ENCODE assay signal across 9 cellular contexts in genomic region chr7:36155811-36156361, GRCh38. TPM values are rescaled to one million over a fixed set of nuclear protein-coding genes. Genes with fewer than 3 reads are reported as not detected.
DNase-seq lines count a peak whose midpoint lies in the region; ATAC-seq and TF ChIP-seq lines count a peak whose summit lies in the region.
"Had no signal": no experiment of that assay in that cellular context is flagged by ENCODE, and none has a peak within 500 bp of the region (broad histone marks: within the 10 kb centered on the region; RNA-seq: fewer than 3 reads in every experiment).

No MANE protein-coding gene starts in this region.

- H3K4me1 Mint-ChIP-seq in CD8-positive, alpha-beta memory T cell = peaks cover 14 to 61% (median 33%) of the 10 kb centered on the region in 3 donors

- no peak overlapping the region for H3K14ac ChIP-seq in neuronal stem cell (ENCODE audit: low read length)

- no peak overlapping the region for H2BK12ac ChIP-seq in neuronal stem cell (ENCODE audit: low read length)

- H2BK5ac ChIP-seq in neuronal stem cell (ENCODE audit: low read length) = no peak overlapping the region

- POLR2A ChIA-PET in CD8-positive, alpha-beta memory T cell (lab: Charles Lee) = no interaction called here

- no peaks in the 10 kb centered on the region for H3K79me1 ChIP-seq in neuronal stem cell (ENCODE audit: low read depth, low read length)

- no peak overlapping the region for H3K18ac ChIP-seq in neuronal stem cell (ENCODE audit: low read length)

- peaks cover 15% of the 10 kb centered on the region for H3K4me1 ChIP-seq in CD8-positive, alpha-beta memory T cell (ENCODE audit: insufficient read depth, low read length)
- peaks cover 4 to 10% of the 10 kb centered on the region in 2 donors for H3K4me1 ChIP-seq in neuronal stem cell (ENCODE audit: control insufficient read depth in 2 of 2, insufficient read depth in 1 of 2, low read depth in 1 of 2, low read length in 2 of 2)

- H3K9ac ChIP-seq in neuronal stem cell (ENCODE audit: low read depth, low read length, poor library complexity) = no peak overlapping the region

- H3K27ac ChIP-seq in CD8-positive, alpha-beta memory T cell (ENCODE audit: low read depth, low read length) = no peak overlapping the region
- H3K27ac ChIP-seq in neuronal stem cell (replicated peaks; ENCODE audit: low read length) = no peak overlapping the region

- H3K27me3 ChIP-seq in CD8-positive, alpha-beta memory T cell (ENCODE audit: insufficient read depth, low read length, poor library complexity, severe bottlenecking) = no peaks in the 10 kb centered on the region
- peaks cover 0 to 12% (median 2%) of the 10 kb centered on the region in 3 experiments for H3K27me3 ChIP-seq in neuronal stem cell (ENCODE audit: control insufficient read depth in 3 of 3, insufficient read depth in 3 of 3, low read depth in 1 of 3, low read length in 3 of 3)

- ATAC-seq in HG03469 (IDR thresholded peaks at IDR 0.05; ENCODE audit: unreplicated experiment) (no peak), HG02610 (IDR thresholded peaks at IDR 0.05; ENCODE audit: unreplicated experiment) (no peak)

- H3K4me2 ChIP-seq in neuronal stem cell (ENCODE audit: insufficient read depth, low read length, poor library complexity, severe bottlenecking) = no peak overlapping the region

- H3K36me3 ChIP-seq in CD8-positive, alpha-beta memory T cell (ENCODE audit: insufficient read depth, low read length) = no peaks in the 10 kb centered on the region
- no peaks in the 10 kb centered on the region for H3K36me3 ChIP-seq in neuronal stem cell (replicated peaks in 1 of 2; ENCODE audit: control insufficient read depth in 2 of 2, insufficient read depth in 2 of 2, low read length in 2 of 2)

- no peak overlapping the region for H2AK5ac ChIP-seq in neuronal stem cell (ENCODE audit: low read depth, low read length)

- H3K4me3 Mint-ChIP-seq in CD8-positive, alpha-beta memory T cell = peak overlapping the region in 6 of 7 donors; percentile 12 to 55 (median 40)

- no peaks in the 10 kb centered on the region for H3K9me3 ChIP-seq in CD8-positive, alpha-beta memory T cell (ENCODE audit: low read length)
- H3K9me3 ChIP-seq in neuronal stem cell (replicated peaks in 1 of 2; ENCODE audit: control insufficient read depth in 2 of 2, insufficient read depth in 1 of 2, low read depth in 1 of 2, low read length in 2 of 2) = no peaks in the 10 kb centered on the region

- no peak overlapping the region for H4K8ac ChIP-seq in neuronal stem cell (ENCODE audit: low read depth, low read length)

- H3K27ac Mint-ChIP-seq in CD8-positive, alpha-beta memory T cell = no peak overlapping the region

- no peak overlapping the region for H3K4me3 ChIP-seq in CD8-positive, alpha-beta memory T cell (ENCODE audit: low read length)
- H3K4me3 ChIP-seq in foreskin fibroblast (ENCODE audit: low read depth in 1 of 2, low read length in 2 of 2) (peak overlapping the region; percentile 75 to 88), neuronal stem cell (ENCODE audit: low read length in 2 of 2) (no peak overlapping the region)

- peaks cover 0 to 5% of the 10 kb centered on the region in 2 donors for H3K27me3 Mint-ChIP-seq in CD8-positive, alpha-beta memory T cell

- no peak for DNase-seq in CD8-positive, alpha-beta memory T cell
- peak; percentile 81 for DNase-seq in NCI-H146 (lab: John Stamatoyannopoulos, UW)
- DNase-seq in foreskin fibroblast = no peak
- DNase-seq in pons (ENCODE audit: low spot score) = peak; percentile 66
- no peak for DNase-seq in neuronal stem cell (ENCODE audit: low spot score)
- DNase-seq in DMS114 treated with DMSO at 0.1 percent for 48 hours (lab: John Stamatoyannopoulos, UW; ENCODE audit: unreplicated experiment) = no peak
- DNase-seq: RPMI8226 had no signal

- TF ChIP-seq CTCF in foreskin fibroblast (IDR thresholded peaks at IDR 0.05; ENCODE audit: low read depth, low read length) = no peak

- H4K91ac ChIP-seq in neuronal stem cell (ENCODE audit: low read depth, low read length, poor library complexity) = no peak overlapping the region

- peaks cover 0 to 2% (median 0%) of the 10 kb centered on the region in 3 donors for H3K36me3 Mint-ChIP-seq in CD8-positive, alpha-beta memory T cell

- no peak overlapping the region for H2BK120ac ChIP-seq in neuronal stem cell (ENCODE audit: low read depth, low read length)

- H3K9me3 Mint-ChIP-seq in CD8-positive, alpha-beta memory T cell = no peaks in the 10 kb centered on the region

- no CpG with 5 or more reads among the region's 12 CpGs for WGBS in neuronal stem cell (ENCODE audit: extremely low coverage in 2 of 2, insufficient read length in 2 of 2, insufficient replicate concordance in 1 of 2), 2 donors

- no peak overlapping the region for H2BK15ac ChIP-seq in neuronal stem cell (ENCODE audit: low read length)

- no peak overlapping the region for H3K23ac ChIP-seq in neuronal stem cell (ENCODE audit: low read depth, low read length, poor library complexity)

- no peak overlapping the region for H2AFZ ChIP-seq in neuronal stem cell (ENCODE audit: low read length)

- CTCF ChIA-PET in CD8-positive, alpha-beta memory T cell (lab: Charles Lee) = no interaction called here

- no peak overlapping the region for H3K4ac ChIP-seq in neuronal stem cell (ENCODE audit: low read length)

RNA-seq across cellular contexts. Expression of gene EEPD1, which starts 2.8 kb away (rescaled TPM):
- under 1 TPM; 0.66 to 0.84 TPM for total RNA-seq in CD8-positive, alpha-beta memory T cell
- 15.0 TPM for polyA plus RNA-seq in CD8-positive, alpha-beta memory T cell
- 3.0 TPM for polyA plus RNA-seq in neuronal stem cell (2013, experiment 1 of 2)
- 3.2 TPM for polyA plus RNA-seq in neuronal stem cell (2013, experiment 2 of 2)

Comparison
In these comparisons a context has a peak if more than half of its experiments do, and no peak if none do; other contexts are left out.
1. DNase-seq: peak in NCI-H146 (single experiment) and pons (single experiment); none in CD8-positive, alpha-beta memory T cell (0 of 5), foreskin fibroblast (0 of 2), neuronal stem cell (single experiment) and DMS114 treated with DMSO at 0.1 percent for 48 hours (single experiment).
2. H3K4me3 ChIP-seq: peak in foreskin fibroblast (2 of 2); none in CD8-positive, alpha-beta memory T cell (single experiment) and neuronal stem cell (0 of 2).